Comparison of ENCODE assay signal across 2 cellular contexts in genomic region chr10:44944354-44944753, GRCh38.
A peak's percentile ranks its signal among the peaks of the same experiment; 100 is the strongest.
TF ChIP-seq lines count a peak whose summit lies in the region.

No MANE protein-coding gene starts in this region.

TF ChIP-seq in HepG2, 621 proteins besides CTCF, POLR2A, EP300 and RAD21:
- TF ChIP-seq ZNF432 (CRISPR knock-in tag; IDR thresholded peaks at IDR 0.05; ENCODE audit: borderline replicate concordance) (no peak), ZNF317 (CRISPR knock-in tag; IDR thresholded peaks at IDR 0.05) (peak; percentile 100)

TF ChIP-seq in GM12878, 131 proteins besides CTCF, POLR2A, EP300 and RAD21:
- TF ChIP-seq ATF7 (IDR thresholded peaks at IDR 0.05; ENCODE audit: low read depth) (0 out of 2 replicates have a peak, but pooled peaks have one; percentile 18), TCF7 (IDR thresholded peaks at IDR 0.05; ENCODE audit: borderline replicate concordance) (no peak), SPI1 (IDR thresholded peaks at IDR 0.05; ENCODE audit: borderline replicate concordance, insufficient read depth, low read depth, low read length) (no peak), KLF5 (IDR thresholded peaks at IDR 0.05; ENCODE audit: partially characterized antibody) (peak; percentile 67), RELA (IDR thresholded peaks at IDR 0.05; ENCODE audit: borderline replicate concordance, partially characterized antibody) (no peak), ZNF217 (IDR thresholded peaks at IDR 0.05) (0 out of 2 replicates have a peak, but pooled peaks have one; percentile 27), SKIL (IDR thresholded peaks at IDR 0.05; ENCODE audit: low read depth, poor library complexity, severe bottlenecking) (peak; percentile 32), HCFC1 (IDR thresholded peaks at IDR 0.05; ENCODE audit: low read length) (no peak), PAX8 (IDR thresholded peaks at IDR 0.05) (no peak), BACH1 (IDR thresholded peaks at IDR 0.05; ENCODE audit: borderline replicate concordance) (no peak), CBX5 (IDR thresholded peaks at IDR 0.05; ENCODE audit: low read depth) (peak; percentile 99), RELB (IDR thresholded peaks at IDR 0.05; ENCODE audit: low read depth) (peak; percentile 61; the same call in 1 of the 2 replicates), CBX3 (IDR thresholded peaks at IDR 0.05; ENCODE audit: borderline replicate concordance, low read depth) (0 out of 2 replicates have a peak, but pooled peaks have one; percentile 53), TCF3 (IDR thresholded peaks at IDR 0.05; ENCODE audit: borderline replicate concordance, insufficient read depth, low read depth, low read length) (no peak), DPF2 (IDR thresholded peaks at IDR 0.05) (no peak), ZNF622 (IDR thresholded peaks at IDR 0.05) (no peak), CHD2 (IDR thresholded peaks at IDR 0.05; ENCODE audit: borderline replicate concordance, low read depth, low read length) (no peak), CUX1 (IDR thresholded peaks at IDR 0.05; ENCODE audit: insufficient replicate concordance, low read depth, low read length) (no peak), MYB (IDR thresholded peaks at IDR 0.05; ENCODE audit: borderline replicate concordance, low read depth, low read length) (no peak), IKZF2 (IDR thresholded peaks at IDR 0.05) (0 out of 4 replicates have a peak, but pooled peaks of 1 of the 2 experiments have one; percentile 13), PKNOX1 (IDR thresholded peaks at IDR 0.05) (no peak), TBL1XR1 (IDR thresholded peaks at IDR 0.05; ENCODE audit: low read depth, low read length) (no peak)
